In the genomic region with DNA sequence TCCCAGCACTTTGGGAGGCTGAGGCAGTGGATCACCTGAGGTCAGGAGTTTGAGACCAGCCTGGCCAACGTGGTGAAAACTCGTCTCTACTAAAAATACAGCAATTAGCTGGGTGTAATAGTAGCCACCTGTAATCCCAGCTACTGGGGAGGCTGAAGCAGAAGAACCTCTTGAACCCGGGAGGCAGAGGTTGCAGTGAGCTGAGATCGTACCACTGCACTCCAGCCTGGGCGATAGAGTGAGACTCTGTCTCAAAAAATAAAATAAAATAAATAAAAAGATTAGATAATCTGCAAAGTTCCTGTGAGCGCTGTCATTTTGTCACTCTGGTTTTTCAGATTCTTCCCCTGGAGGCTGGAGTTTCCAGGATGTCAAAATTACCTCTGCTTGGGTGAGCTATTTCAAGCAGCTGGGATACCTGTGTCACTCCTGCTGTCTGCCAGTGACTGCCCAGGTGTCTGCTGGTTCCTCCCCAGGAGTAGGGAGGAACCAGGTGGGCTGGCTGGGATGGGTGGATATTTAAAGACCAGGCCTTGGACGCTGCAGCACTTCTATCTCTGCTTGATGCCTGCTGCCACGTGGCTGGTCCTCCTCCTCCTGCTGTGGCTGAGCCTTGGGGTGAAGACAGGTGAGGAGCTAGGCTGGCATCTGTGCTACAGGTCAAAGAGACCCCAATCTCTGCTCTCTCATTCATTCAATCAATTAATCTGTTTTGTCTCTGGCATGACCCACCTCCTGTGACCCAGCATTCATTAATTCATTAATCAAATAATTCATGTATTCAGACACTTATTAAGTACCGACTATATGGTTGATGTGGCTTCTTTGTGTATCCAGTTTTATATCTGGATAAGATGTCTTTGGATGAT, we compare ENCODE assay signal across 2 cellular contexts.
TF ChIP-seq lines count a peak whose summit lies in the region.

No MANE protein-coding gene starts in this region.

TF ChIP-seq in IMR-90, 13 proteins besides CTCF, POLR2A, EP300 and RAD21:
- TF ChIP-seq MAFK (IDR thresholded peaks at IDR 0.05; ENCODE audit: low read depth, low read length), result no peak
- no peak for TF ChIP-seq RFX5 (IDR thresholded peaks at IDR 0.05; ENCODE audit: low read depth, low read length)
- TF ChIP-seq, protein P1, sequence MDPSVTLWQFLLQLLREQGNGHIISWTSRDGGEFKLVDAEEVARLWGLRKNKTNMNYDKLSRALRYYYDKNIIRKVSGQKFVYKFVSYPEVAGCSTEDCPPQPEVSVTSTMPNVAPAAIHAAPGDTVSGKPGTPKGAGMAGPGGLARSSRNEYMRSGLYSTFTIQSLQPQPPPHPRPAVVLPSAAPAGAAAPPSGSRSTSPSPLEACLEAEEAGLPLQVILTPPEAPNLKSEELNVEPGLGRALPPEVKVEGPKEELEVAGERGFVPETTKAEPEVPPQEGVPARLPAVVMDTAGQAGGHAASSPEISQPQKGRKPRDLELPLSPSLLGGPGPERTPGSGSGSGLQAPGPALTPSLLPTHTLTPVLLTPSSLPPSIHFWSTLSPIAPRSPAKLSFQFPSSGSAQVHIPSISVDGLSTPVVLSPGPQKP (IDR thresholded peaks at IDR 0.05; ENCODE audit: borderline replicate concordance, low read depth, low read length), result 0 out of 2 replicates have a peak, but pooled peaks have one; percentile 23
- no peak for TF ChIP-seq MXI1 (IDR thresholded peaks at IDR 0.05; ENCODE audit: borderline replicate concordance, low read depth, low read length)
- TF ChIP-seq SMC3 (IDR thresholded peaks at IDR 0.05; ENCODE audit: low read depth, low read length), result no peak
- no peak for TF ChIP-seq FOS (IDR thresholded peaks at IDR 0.05; ENCODE audit: low read depth, low read length)
- no peak for TF ChIP-seq BHLHE40 (IDR thresholded peaks at IDR 0.05; ENCODE audit: low read depth, low read length)

TF ChIP-seq in K562, 482 proteins besides CTCF, POLR2A, EP300 and RAD21 (continues in another document):
- TF ChIP-seq BACH1 (tag; IDR thresholded peaks at IDR 0.05) (no peak), POLR2G (IDR thresholded peaks at IDR 0.05; ENCODE audit: low read depth, low read length) (peak; percentile 29), RBM25 (IDR thresholded peaks at IDR 0.05; ENCODE audit: low read depth, low read length, severe bottlenecking) (no peak), DMBX1 (CRISPR knock-in tag; IDR thresholded peaks at IDR 0.05; ENCODE audit: borderline replicate concordance) (no peak), KDM5B (IDR thresholded peaks at IDR 0.05; ENCODE audit: insufficient replicate concordance, low read depth, low read length) (peak; percentile 41), KLF13 (tag; IDR thresholded peaks at IDR 0.05; ENCODE audit: borderline replicate concordance, low read depth) (no peak), POLR2AphosphoS2 (IDR thresholded peaks at IDR 0.05; ENCODE audit: low read length) (peak; percentile 82; the same call in 1 of the 2 replicates), MYC (IDR thresholded peaks at IDR 0.05; ENCODE audit: low read depth, low read length) (0 out of 2 replicates have a peak, but pooled peaks have one; percentile 11), MYC (CRISPR knock-in tag; IDR thresholded peaks at IDR 0.05; ENCODE audit: borderline replicate concordance, low read depth) (no peak), POLR3G (IDR thresholded peaks at IDR 0.05; ENCODE audit: extremely low read depth, insufficient read length, insufficient replicate concordance) (no peak), SREBF2 (CRISPR knock-in tag; IDR thresholded peaks at IDR 0.05) (no peak), MTA3 (IDR thresholded peaks at IDR 0.05; ENCODE audit: borderline replicate concordance) (no peak), ZNF311 (CRISPR knock-in tag; IDR thresholded peaks at IDR 0.05) (no peak), RCOR1 (IDR thresholded peaks at IDR 0.05; ENCODE audit: borderline replicate concordance in 1 of 2, low read depth in 2 of 2, low read length in 2 of 2) (no peak), SUPT5H (IDR thresholded peaks at IDR 0.05) (0 out of 2 replicates have a peak, but pooled peaks have one; percentile 20), PRMT5 (CRISPR knock-in tag; IDR thresholded peaks at IDR 0.05) (peak; percentile 41; the same call in 1 of the 2 replicates), ZNF12 (CRISPR knock-in tag; IDR thresholded peaks at IDR 0.05) (no peak), ZNF696 (CRISPR knock-in tag; conservative IDR thresholded peaks at IDR 0.05) (0 out of 2 replicates have a peak, but pooled peaks have one; percentile 16), CHCHD3 (CRISPR knock-in tag; IDR thresholded peaks at IDR 0.05) (no peak), POLR2AphosphoS5 (IDR thresholded peaks at IDR 0.05; ENCODE audit: control insufficient read depth, insufficient read depth, low read depth, low read length) (0 out of 2 replicates have a peak, but pooled peaks have one; percentile 18), DACH1 (IDR thresholded peaks at IDR 0.05; ENCODE audit: partially characterized antibody) (peak; percentile 52), FOXM1 (IDR thresholded peaks at IDR 0.05; ENCODE audit: low read depth) (no peak), FOXM1 (CRISPR knock-in tag; IDR thresholded peaks at IDR 0.05; ENCODE audit: low read depth) (0 out of 2 replicates have a peak, but pooled peaks have one; percentile 19), SETDB1 (IDR thresholded peaks at IDR 0.05; ENCODE audit: low read length) (no peak), KLF10 (CRISPR knock-in tag; IDR thresholded peaks at IDR 0.05) (no peak), EZH2 (IDR thresholded peaks at IDR 0.05; ENCODE audit: borderline replicate concordance, low read depth, low read length) (no peak), ZNF24 (IDR thresholded peaks at IDR 0.05) (peak; percentile 67), GATA2 (CRISPR knock-in tag; IDR thresholded peaks at IDR 0.05) (no peak), TAF1 (IDR thresholded peaks at IDR 0.05; ENCODE audit: control insufficient read depth, extremely low read depth, insufficient read depth, low read length, severe bottlenecking) (no peak)
- TF ChIP-seq, protein P2, sequence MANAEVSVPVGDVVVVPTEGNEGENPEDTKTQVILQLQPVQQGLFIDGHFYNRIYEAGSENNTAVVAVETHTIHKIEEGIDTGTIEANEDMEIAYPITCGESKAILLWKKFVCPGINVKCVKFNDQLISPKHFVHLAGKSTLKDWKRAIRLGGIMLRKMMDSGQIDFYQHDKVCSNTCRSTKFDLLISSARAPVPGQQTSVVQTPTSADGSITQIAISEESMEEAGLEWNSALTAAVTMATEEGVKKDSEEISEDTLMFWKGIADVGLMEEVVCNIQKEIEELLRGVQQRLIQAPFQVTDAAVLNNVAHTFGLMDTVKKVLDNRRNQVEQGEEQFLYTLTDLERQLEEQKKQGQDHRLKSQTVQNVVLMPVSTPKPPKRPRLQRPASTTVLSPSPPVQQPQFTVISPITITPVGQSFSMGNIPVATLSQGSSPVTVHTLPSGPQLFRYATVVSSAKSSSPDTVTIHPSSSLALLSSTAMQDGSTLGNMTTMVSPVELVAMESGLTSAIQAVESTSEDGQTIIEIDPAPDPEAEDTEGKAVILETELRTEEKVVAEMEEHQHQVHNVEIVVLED (CRISPR knock-in tag; IDR thresholded peaks at IDR 0.05), result no peak
- TF ChIP-seq, protein P3, sequence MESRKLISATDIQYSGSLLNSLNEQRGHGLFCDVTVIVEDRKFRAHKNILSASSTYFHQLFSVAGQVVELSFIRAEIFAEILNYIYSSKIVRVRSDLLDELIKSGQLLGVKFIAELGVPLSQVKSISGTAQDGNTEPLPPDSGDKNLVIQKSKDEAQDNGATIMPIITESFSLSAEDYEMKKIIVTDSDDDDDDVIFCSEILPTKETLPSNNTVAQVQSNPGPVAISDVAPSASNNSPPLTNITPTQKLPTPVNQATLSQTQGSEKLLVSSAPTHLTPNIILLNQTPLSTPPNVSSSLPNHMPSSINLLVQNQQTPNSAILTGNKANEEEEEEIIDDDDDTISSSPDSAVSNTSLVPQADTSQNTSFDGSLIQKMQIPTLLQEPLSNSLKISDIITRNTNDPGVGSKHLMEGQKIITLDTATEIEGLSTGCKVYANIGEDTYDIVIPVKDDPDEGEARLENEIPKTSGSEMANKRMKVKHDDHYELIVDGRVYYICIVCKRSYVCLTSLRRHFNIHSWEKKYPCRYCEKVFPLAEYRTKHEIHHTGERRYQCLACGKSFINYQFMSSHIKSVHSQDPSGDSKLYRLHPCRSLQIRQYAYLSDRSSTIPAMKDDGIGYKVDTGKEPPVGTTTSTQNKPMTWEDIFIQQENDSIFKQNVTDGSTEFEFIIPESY (CRISPR knock-in tag; IDR thresholded peaks at IDR 0.05), result no peak
- TF ChIP-seq, protein P4, sequence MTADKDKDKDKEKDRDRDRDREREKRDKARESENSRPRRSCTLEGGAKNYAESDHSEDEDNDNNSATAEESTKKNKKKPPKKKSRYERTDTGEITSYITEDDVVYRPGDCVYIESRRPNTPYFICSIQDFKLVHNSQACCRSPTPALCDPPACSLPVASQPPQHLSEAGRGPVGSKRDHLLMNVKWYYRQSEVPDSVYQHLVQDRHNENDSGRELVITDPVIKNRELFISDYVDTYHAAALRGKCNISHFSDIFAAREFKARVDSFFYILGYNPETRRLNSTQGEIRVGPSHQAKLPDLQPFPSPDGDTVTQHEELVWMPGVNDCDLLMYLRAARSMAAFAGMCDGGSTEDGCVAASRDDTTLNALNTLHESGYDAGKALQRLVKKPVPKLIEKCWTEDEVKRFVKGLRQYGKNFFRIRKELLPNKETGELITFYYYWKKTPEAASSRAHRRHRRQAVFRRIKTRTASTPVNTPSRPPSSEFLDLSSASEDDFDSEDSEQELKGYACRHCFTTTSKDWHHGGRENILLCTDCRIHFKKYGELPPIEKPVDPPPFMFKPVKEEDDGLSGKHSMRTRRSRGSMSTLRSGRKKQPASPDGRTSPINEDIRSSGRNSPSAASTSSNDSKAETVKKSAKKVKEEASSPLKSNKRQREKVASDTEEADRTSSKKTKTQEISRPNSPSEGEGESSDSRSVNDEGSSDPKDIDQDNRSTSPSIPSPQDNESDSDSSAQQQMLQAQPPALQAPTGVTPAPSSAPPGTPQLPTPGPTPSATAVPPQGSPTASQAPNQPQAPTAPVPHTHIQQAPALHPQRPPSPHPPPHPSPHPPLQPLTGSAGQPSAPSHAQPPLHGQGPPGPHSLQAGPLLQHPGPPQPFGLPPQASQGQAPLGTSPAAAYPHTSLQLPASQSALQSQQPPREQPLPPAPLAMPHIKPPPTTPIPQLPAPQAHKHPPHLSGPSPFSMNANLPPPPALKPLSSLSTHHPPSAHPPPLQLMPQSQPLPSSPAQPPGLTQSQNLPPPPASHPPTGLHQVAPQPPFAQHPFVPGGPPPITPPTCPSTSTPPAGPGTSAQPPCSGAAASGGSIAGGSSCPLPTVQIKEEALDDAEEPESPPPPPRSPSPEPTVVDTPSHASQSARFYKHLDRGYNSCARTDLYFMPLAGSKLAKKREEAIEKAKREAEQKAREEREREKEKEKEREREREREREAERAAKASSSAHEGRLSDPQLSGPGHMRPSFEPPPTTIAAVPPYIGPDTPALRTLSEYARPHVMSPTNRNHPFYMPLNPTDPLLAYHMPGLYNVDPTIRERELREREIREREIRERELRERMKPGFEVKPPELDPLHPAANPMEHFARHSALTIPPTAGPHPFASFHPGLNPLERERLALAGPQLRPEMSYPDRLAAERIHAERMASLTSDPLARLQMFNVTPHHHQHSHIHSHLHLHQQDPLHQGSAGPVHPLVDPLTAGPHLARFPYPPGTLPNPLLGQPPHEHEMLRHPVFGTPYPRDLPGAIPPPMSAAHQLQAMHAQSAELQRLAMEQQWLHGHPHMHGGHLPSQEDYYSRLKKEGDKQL (CRISPR knock-in tag; IDR thresholded peaks at IDR 0.05; ENCODE audit: borderline replicate concordance), result no peak
- TF ChIP-seq, protein P5, sequence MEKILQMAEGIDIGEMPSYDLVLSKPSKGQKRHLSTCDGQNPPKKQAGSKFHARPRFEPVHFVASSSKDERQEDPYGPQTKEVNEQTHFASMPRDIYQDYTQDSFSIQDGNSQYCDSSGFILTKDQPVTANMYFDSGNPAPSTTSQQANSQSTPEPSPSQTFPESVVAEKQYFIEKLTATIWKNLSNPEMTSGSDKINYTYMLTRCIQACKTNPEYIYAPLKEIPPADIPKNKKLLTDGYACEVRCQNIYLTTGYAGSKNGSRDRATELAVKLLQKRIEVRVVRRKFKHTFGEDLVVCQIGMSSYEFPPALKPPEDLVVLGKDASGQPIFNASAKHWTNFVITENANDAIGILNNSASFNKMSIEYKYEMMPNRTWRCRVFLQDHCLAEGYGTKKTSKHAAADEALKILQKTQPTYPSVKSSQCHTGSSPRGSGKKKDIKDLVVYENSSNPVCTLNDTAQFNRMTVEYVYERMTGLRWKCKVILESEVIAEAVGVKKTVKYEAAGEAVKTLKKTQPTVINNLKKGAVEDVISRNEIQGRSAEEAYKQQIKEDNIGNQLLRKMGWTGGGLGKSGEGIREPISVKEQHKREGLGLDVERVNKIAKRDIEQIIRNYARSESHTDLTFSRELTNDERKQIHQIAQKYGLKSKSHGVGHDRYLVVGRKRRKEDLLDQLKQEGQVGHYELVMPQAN (IDR thresholded peaks at IDR 0.05; ENCODE audit: borderline replicate concordance), result no peak
- TF ChIP-seq, protein P6, sequence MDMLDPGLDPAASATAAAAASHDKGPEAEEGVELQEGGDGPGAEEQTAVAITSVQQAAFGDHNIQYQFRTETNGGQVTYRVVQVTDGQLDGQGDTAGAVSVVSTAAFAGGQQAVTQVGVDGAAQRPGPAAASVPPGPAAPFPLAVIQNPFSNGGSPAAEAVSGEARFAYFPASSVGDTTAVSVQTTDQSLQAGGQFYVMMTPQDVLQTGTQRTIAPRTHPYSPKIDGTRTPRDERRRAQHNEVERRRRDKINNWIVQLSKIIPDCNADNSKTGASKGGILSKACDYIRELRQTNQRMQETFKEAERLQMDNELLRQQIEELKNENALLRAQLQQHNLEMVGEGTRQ (CRISPR knock-in tag; IDR thresholded peaks at IDR 0.05), result no peak
- TF ChIP-seq, protein P7, sequence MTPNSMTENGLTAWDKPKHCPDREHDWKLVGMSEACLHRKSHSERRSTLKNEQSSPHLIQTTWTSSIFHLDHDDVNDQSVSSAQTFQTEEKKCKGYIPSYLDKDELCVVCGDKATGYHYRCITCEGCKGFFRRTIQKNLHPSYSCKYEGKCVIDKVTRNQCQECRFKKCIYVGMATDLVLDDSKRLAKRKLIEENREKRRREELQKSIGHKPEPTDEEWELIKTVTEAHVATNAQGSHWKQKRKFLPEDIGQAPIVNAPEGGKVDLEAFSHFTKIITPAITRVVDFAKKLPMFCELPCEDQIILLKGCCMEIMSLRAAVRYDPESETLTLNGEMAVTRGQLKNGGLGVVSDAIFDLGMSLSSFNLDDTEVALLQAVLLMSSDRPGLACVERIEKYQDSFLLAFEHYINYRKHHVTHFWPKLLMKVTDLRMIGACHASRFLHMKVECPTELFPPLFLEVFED (CRISPR knock-in tag; conservative IDR thresholded peaks at IDR 0.05), result peak; percentile 56; the same call in 1 of the 2 replicates
- TF ChIP-seq, protein P8, sequence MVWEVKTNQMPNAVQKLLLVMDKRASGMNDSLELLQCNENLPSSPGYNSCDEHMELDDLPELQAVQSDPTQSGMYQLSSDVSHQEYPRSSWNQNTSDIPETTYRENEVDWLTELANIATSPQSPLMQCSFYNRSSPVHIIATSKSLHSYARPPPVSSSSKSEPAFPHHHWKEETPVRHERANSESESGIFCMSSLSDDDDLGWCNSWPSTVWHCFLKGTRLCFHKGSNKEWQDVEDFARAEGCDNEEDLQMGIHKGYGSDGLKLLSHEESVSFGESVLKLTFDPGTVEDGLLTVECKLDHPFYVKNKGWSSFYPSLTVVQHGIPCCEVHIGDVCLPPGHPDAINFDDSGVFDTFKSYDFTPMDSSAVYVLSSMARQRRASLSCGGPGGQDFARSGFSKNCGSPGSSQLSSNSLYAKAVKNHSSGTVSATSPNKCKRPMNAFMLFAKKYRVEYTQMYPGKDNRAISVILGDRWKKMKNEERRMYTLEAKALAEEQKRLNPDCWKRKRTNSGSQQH (CRISPR knock-in tag; IDR thresholded peaks at IDR 0.05), result 0 out of 2 replicates have a peak, but pooled peaks have one; percentile 35
